1 cellular context compared by ENCODE assay signal in the genomic region with DNA sequence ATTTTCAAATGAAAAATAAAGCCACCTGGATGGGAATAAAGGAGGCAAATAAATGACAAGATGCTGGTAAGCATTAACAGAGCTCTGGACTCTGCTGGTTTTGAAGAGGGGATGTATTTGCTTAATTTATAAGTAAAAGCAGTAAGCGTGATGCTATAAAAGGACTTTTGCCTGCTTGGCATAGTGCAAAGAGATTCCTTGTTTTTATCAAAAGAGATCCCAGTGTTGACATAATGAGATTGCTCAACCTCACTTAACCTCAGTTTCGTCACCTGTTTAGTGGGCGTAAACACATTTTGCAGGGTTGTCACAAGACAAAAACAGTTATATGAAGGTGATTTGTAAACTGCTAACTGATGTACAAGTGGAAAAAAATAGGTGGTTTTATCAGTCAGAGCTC.
TF ChIP-seq lines count a peak whose summit lies in the region.

No MANE protein-coding gene starts in this region.

TF ChIP-seq in K562, 482 proteins besides CTCF, POLR2A, EP300 and RAD21:
- no peak for TF ChIP-seq BRD9 (IDR thresholded peaks at IDR 0.05; ENCODE audit: low read depth, partially characterized antibody)
- TF ChIP-seq CEBPB (tag; IDR thresholded peaks at IDR 0.05), result 0 out of 2 replicates have a peak, but pooled peaks have one; percentile 19
